In genomic region chr22:30668306-30668655, GRCh38 we compare ENCODE assay signal across 2 cellular contexts.
TF ChIP-seq lines count a peak whose summit lies in the region.

No MANE protein-coding gene starts in this region.

TF ChIP-seq in SK-N-SH, 30 proteins besides CTCF, POLR2A, EP300 and RAD21 (continued from another document):
- TF ChIP-seq MXI1 (IDR thresholded peaks at IDR 0.05; ENCODE audit: low read depth, low read length) (no peak), RFX5 (IDR thresholded peaks at IDR 0.05; ENCODE audit: low read length) (no peak), CHD2 (IDR thresholded peaks at IDR 0.05; ENCODE audit: low read length, partially characterized antibody) (no peak), GABPA (IDR thresholded peaks at IDR 0.05; ENCODE audit: low read depth) (no peak), ELF1 (IDR thresholded peaks at IDR 0.05) (no peak)
- TF ChIP-seq, protein P1, sequence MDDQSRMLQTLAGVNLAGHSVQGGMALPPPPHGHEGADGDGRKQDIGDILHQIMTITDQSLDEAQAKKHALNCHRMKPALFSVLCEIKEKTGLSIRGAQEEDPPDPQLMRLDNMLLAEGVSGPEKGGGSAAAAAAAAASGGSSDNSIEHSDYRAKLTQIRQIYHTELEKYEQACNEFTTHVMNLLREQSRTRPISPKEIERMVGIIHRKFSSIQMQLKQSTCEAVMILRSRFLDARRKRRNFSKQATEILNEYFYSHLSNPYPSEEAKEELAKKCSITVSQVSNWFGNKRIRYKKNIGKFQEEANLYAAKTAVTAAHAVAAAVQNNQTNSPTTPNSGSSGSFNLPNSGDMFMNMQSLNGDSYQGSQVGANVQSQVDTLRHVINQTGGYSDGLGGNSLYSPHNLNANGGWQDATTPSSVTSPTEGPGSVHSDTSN (IDR thresholded peaks at IDR 0.05): no peak

TF ChIP-seq in SK-N-SH treated with all-trans-retinoic acid at 6 μM for 48 hours, 23 proteins besides CTCF, POLR2A, EP300 and RAD21 (continued from another document):
- TF ChIP-seq CREB5 (CRISPR knock-in tag; IDR thresholded peaks at IDR 0.05; ENCODE audit: low read depth) (no peak), RARB (CRISPR knock-in tag; IDR thresholded peaks at IDR 0.05) (no peak), TCF4 (CRISPR knock-in tag; IDR thresholded peaks at IDR 0.05; ENCODE audit: borderline replicate concordance) (no peak), GLIS3 (CRISPR knock-in tag; IDR thresholded peaks at IDR 0.05) (no peak)
- TF ChIP-seq, protein P2, sequence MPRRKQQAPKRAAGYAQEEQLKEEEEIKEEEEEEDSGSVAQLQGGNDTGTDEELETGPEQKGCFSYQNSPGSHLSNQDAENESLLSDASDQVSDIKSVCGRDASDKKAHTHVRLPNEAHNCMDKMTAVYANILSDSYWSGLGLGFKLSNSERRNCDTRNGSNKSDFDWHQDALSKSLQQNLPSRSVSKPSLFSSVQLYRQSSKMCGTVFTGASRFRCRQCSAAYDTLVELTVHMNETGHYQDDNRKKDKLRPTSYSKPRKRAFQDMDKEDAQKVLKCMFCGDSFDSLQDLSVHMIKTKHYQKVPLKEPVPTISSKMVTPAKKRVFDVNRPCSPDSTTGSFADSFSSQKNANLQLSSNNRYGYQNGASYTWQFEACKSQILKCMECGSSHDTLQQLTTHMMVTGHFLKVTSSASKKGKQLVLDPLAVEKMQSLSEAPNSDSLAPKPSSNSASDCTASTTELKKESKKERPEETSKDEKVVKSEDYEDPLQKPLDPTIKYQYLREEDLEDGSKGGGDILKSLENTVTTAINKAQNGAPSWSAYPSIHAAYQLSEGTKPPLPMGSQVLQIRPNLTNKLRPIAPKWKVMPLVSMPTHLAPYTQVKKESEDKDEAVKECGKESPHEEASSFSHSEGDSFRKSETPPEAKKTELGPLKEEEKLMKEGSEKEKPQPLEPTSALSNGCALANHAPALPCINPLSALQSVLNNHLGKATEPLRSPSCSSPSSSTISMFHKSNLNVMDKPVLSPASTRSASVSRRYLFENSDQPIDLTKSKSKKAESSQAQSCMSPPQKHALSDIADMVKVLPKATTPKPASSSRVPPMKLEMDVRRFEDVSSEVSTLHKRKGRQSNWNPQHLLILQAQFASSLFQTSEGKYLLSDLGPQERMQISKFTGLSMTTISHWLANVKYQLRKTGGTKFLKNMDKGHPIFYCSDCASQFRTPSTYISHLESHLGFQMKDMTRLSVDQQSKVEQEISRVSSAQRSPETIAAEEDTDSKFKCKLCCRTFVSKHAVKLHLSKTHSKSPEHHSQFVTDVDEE (CRISPR knock-in tag; IDR thresholded peaks at IDR 0.05): no peak
